Comparison of ENCODE assay signal across 28 cellular contexts in genomic region chr12:54661048-54661447, GRCh38. TPM values are rescaled to one million over a fixed set of nuclear protein-coding genes. Genes with fewer than 3 reads are reported as not detected.
DNase-seq lines count a peak whose midpoint lies in the region; ATAC-seq lines count a peak whose summit lies in the region.
"Had no signal": no experiment of that assay in that cellular context is flagged by ENCODE, and none has a peak within 500 bp of the region (broad histone marks: within the 10 kb centered on the region; RNA-seq: fewer than 3 reads in every experiment).

No MANE protein-coding gene starts in this region.

- peaks cover 2% of the 10 kb centered on the region for H3K27me3 Mint-ChIP-seq in activated naive CD4-positive, alpha-beta T cell treated with anti-CD3 and anti-CD28 coated beads for 36 hours (ENCODE audit: low read depth)
- peaks cover 11% of the 10 kb centered on the region for H3K27me3 Mint-ChIP-seq in T-helper 2 cell treated with Interferon-gamma antibody and Interleukin-4, amounts not matched to agents 5 μg/mL and 100 μg/mL, for 36 hours (ENCODE audit: low read depth)

- H3K9me3 Mint-ChIP-seq in activated naive CD4-positive, alpha-beta T cell treated with anti-CD3 and anti-CD28 coated beads for 36 hours: no peaks in the 10 kb centered on the region
- no peaks in the 10 kb centered on the region for H3K9me3 Mint-ChIP-seq in T-helper 2 cell treated with Interferon-gamma antibody and Interleukin-4, amounts not matched to agents 5 μg/mL and 100 μg/mL, for 36 hours
- H3K9me3 Mint-ChIP-seq: activated naive CD4-positive, alpha-beta T cell treated with anti-CD3 and anti-CD28 coated beads, Interleukin-2, amount 50 U/mL, for 72 hours; activated T-helper 1 cell treated with anti-CD3 and anti-CD28 coated beads, Interleukin-12 subunit alpha, Interleukin-12 subunit beta, Interleukin-2, Interleukin-4 antibody, amounts not matched to agents 30 ng/mL and 10 ng/mL and 1 ng/mL, durations not matched to agents 14 hours and 24 hours and 36 hours; CD4-positive, CD25-positive, alpha-beta regulatory T cell; stimulated activated effector memory CD8-positive, alpha-beta T cell treated with anti-CD3 and anti-CD28 coated beads, Interleukin-12 subunit alpha, Interleukin-12 subunit beta, amount 100 ng/mL, for 72 hours had no signal

- no peaks in the 10 kb centered on the region for H3K36me3 Mint-ChIP-seq in activated naive CD4-positive, alpha-beta T cell treated with anti-CD3 and anti-CD28 coated beads for 36 hours (ENCODE audit: low read depth)
- no peaks in the 10 kb centered on the region for H3K36me3 Mint-ChIP-seq in T-helper 2 cell treated with Interferon-gamma antibody and Interleukin-4, amounts not matched to agents 5 μg/mL and 100 μg/mL, for 36 hours (ENCODE audit: low read depth)
- H3K36me3 Mint-ChIP-seq: activated naive CD4-positive, alpha-beta T cell treated with anti-CD3 and anti-CD28 coated beads, Interleukin-2, amount 50 U/mL, for 72 hours; CD4-positive, CD25-positive, alpha-beta regulatory T cell; naive B cell; stimulated activated effector memory CD8-positive, alpha-beta T cell treated with anti-CD3 and anti-CD28 coated beads, Interleukin-12 subunit alpha, Interleukin-12 subunit beta, amount 100 ng/mL, for 72 hours had no signal

- CTCF ChIA-PET in activated naive CD4-positive, alpha-beta T cell treated with anti-CD3 and anti-CD28 coated beads for 36 hours (lab: Charles Lee): interaction anchor here (0.5 to 1.0 kb wide), 2 partner anchors 88 to 452 kb away, joined by 3 to 4 read pairs; no protein-coding TSS in a partner anchor

- no peaks in the 10 kb centered on the region for H3K4me1 Mint-ChIP-seq in activated naive CD4-positive, alpha-beta T cell treated with anti-CD3 and anti-CD28 coated beads for 36 hours (ENCODE audit: low read depth)
- H3K4me1 Mint-ChIP-seq in T-helper 2 cell treated with Interferon-gamma antibody and Interleukin-4, amounts not matched to agents 5 μg/mL and 100 μg/mL, for 36 hours (ENCODE audit: low read depth): no peaks in the 10 kb centered on the region
- H3K4me1 Mint-ChIP-seq: CD4-positive, CD25-positive, alpha-beta regulatory T cell; naive B cell; stimulated activated effector memory CD8-positive, alpha-beta T cell treated with anti-CD3 and anti-CD28 coated beads, Interleukin-12 subunit alpha, Interleukin-12 subunit beta, amount 100 ng/mL, for 72 hours had no signal

- intact Hi-C loops in activated naive CD4-positive, alpha-beta T cell treated with anti-CD3 and anti-CD28 coated beads for 36 hours (cut with micrococcal nuclease): no loop called here

- ATAC-seq in GM18519 (IDR thresholded peaks at IDR 0.05; ENCODE audit: low FRiP score, unreplicated experiment): peak; percentile 45
- ATAC-seq in GM21786 (IDR thresholded peaks at IDR 0.05; ENCODE audit: unreplicated experiment): peak; percentile 67
- ATAC-seq: activated naive CD4-positive, alpha-beta T cell treated with anti-CD3 and anti-CD28 coated beads, Interleukin-2, amount 50 U/mL, for 72 hours; stimulated activated effector memory CD8-positive, alpha-beta T cell treated with anti-CD3 and anti-CD28 coated beads, Interleukin-12 subunit alpha, Interleukin-12 subunit beta, amount 100 ng/mL, for 72 hours; T-helper 17 cell had no signal

- H3K4me3 Mint-ChIP-seq in activated naive CD4-positive, alpha-beta T cell treated with anti-CD3 and anti-CD28 coated beads for 36 hours: no peak overlapping the region
- H3K4me3 Mint-ChIP-seq in T-helper 2 cell treated with Interferon-gamma antibody and Interleukin-4, amounts not matched to agents 5 μg/mL and 100 μg/mL, for 36 hours: no peak overlapping the region
- H3K4me3 Mint-ChIP-seq: activated T-helper 1 cell treated with anti-CD3 and anti-CD28 coated beads, Interleukin-12 subunit alpha, Interleukin-12 subunit beta, Interleukin-2, Interleukin-4 antibody, amounts not matched to agents 30 ng/mL and 10 ng/mL and 1 ng/mL, durations not matched to agents 14 hours and 24 hours and 36 hours; CD4-positive, CD25-positive, alpha-beta regulatory T cell; H9; naive B cell; stimulated activated effector memory CD8-positive, alpha-beta T cell treated with anti-CD3 and anti-CD28 coated beads, Interleukin-12 subunit alpha, Interleukin-12 subunit beta, amount 100 ng/mL, for 72 hours; T-helper 17 cell had no signal

- no peak overlapping the region for H3K27ac Mint-ChIP-seq in activated naive CD4-positive, alpha-beta T cell treated with anti-CD3 and anti-CD28 coated beads for 36 hours
- no peak overlapping the region for H3K27ac Mint-ChIP-seq in T-helper 2 cell treated with Interferon-gamma antibody and Interleukin-4, amounts not matched to agents 5 μg/mL and 100 μg/mL, for 36 hours
- H3K27ac Mint-ChIP-seq: activated naive CD4-positive, alpha-beta T cell treated with anti-CD3 and anti-CD28 coated beads, Interleukin-2, amount 50 U/mL, for 72 hours; activated T-helper 1 cell treated with anti-CD3 and anti-CD28 coated beads, Interleukin-12 subunit alpha, Interleukin-12 subunit beta, Interleukin-2, Interleukin-4 antibody, amounts not matched to agents 30 ng/mL and 10 ng/mL and 1 ng/mL, durations not matched to agents 14 hours and 24 hours and 36 hours; CD4-positive, CD25-positive, alpha-beta regulatory T cell; H9; naive B cell; stimulated activated effector memory CD8-positive, alpha-beta T cell treated with anti-CD3 and anti-CD28 coated beads, Interleukin-12 subunit alpha, Interleukin-12 subunit beta, amount 100 ng/mL, for 72 hours; T-helper 17 cell had no signal

- DNase-seq in MV-4-11 (lab: John Stamatoyannopoulos, UW) (peak; percentile 78), islet precursor cell (peak; percentile 30), D341Med (ENCODE audit: low spot score) (no peak)
- DNase-seq in activated naive CD4-positive, alpha-beta T cell treated with anti-CD3 and anti-CD28 coated beads for 36 hours: no peak
- no peak for DNase-seq in T-helper 2 cell treated with Interferon-gamma antibody and Interleukin-4, amounts not matched to agents 5 μg/mL and 100 μg/mL, for 36 hours (ENCODE audit: low spot score)
- DNase-seq: activated CD4-positive, alpha-beta T cell treated with anti-CD3 and anti-CD28 coated beads, Interleukin-2, amount 50 U/mL, for 1 hour; aorta; CD4-positive, CD25-positive, alpha-beta regulatory T cell; central memory CD4-positive, alpha-beta T cell; dermis blood vessel endothelial cell; DMS 273 treated with DMSO at 0.1 percent for 48 hours; H9; Kasumi-1; naive B cell; NCI-H1417 treated with DMSO at 0.1 percent for 48 hours; NCI-H526; occipital lobe; SHP77; stimulated activated CD4-positive, alpha-beta T cell treated with anti-CD3 and anti-CD28 coated beads, Interleukin-1b, Interleukin-23, amount 100 ng/mL, for 48 hours; T-helper 17 cell; testis had no signal

RNA-seq across cellular contexts. Expression of gene DCD, which starts 12.9 kb away (rescaled TPM):
- not detected for total RNA-seq in activated naive CD4-positive, alpha-beta T cell treated with anti-CD3 and anti-CD28 coated beads for 36 hours
- total RNA-seq: activated naive CD4-positive, alpha-beta T cell treated with anti-CD3 and anti-CD28 coated beads, Interleukin-2, amount 50 U/mL, for 72 hours; activated T-helper 1 cell treated with anti-CD3 and anti-CD28 coated beads, Interleukin-12 subunit alpha, Interleukin-12 subunit beta, Interleukin-2, Interleukin-4 antibody, amounts not matched to agents 30 ng/mL and 10 ng/mL and 1 ng/mL, durations not matched to agents 14 hours and 24 hours and 36 hours; aorta; CD4-positive, CD25-positive, alpha-beta regulatory T cell; dermis blood vessel endothelial cell; H9; HT1080; mesenteric fat pad; occipital lobe; T-helper 17 cell; testis had no signal

RNA-seq across cellular contexts. Expression of gene LACRT, which starts 26.4 kb away (rescaled TPM):
- total RNA-seq in activated naive CD4-positive, alpha-beta T cell treated with anti-CD3 and anti-CD28 coated beads for 36 hours: not detected
- total RNA-seq: activated naive CD4-positive, alpha-beta T cell treated with anti-CD3 and anti-CD28 coated beads, Interleukin-2, amount 50 U/mL, for 72 hours; activated T-helper 1 cell treated with anti-CD3 and anti-CD28 coated beads, Interleukin-12 subunit alpha, Interleukin-12 subunit beta, Interleukin-2, Interleukin-4 antibody, amounts not matched to agents 30 ng/mL and 10 ng/mL and 1 ng/mL, durations not matched to agents 14 hours and 24 hours and 36 hours; aorta; CD4-positive, CD25-positive, alpha-beta regulatory T cell; dermis blood vessel endothelial cell; H9; HT1080; mesenteric fat pad; occipital lobe; T-helper 17 cell; testis had no signal

Comparison
In these comparisons a context has a peak if more than half of its experiments do, and no peak if none do; other contexts are left out.
1. DNase-seq: peak in MV-4-11 (single experiment) and islet precursor cell (single experiment); none in activated naive CD4-positive, alpha-beta T cell treated with anti-CD3 and anti-CD28 coated beads for 36 hours (single experiment), T-helper 2 cell treated with Interferon-gamma antibody and Interleukin-4, amounts not matched to agents 5 μg/mL and 100 μg/mL, for 36 hours (single experiment) and D341Med (single experiment).